ENCODE assay signal across 26 cellular contexts in genomic region chr6:138966870-138967269, GRCh38.
"Had no signal": no experiment of that assay in that cellular context is flagged by ENCODE, and none has a peak within 500 bp of the region (broad histone marks: within the 10 kb centered on the region; RNA-seq: fewer than 3 reads in every experiment).

No MANE protein-coding gene starts in this region.

- H3K27ac Mint-ChIP-seq: dendritic cell treated with granulocyte-macrophage colony-stimulating factor and Interleukin-4, amounts not matched to agents 40 ng/mL and 50 ng/mL, for 4 days; mesothelial cell of epicardium; neural progenitor cell; stimulated activated effector memory CD8-positive, alpha-beta T cell treated with anti-CD3 and anti-CD28 coated beads, Interleukin-12 subunit alpha, Interleukin-12 subunit beta, amount 100 ng/mL, for 72 hours had no signal

- H3K4me3 Mint-ChIP-seq: dendritic cell treated with granulocyte-macrophage colony-stimulating factor and Interleukin-4, amounts not matched to agents 40 ng/mL and 50 ng/mL, for 4 days; mesothelial cell of epicardium; naive B cell; natural killer cell treated with Interleukin-12 subunit alpha and Interleukin-12 subunit beta and Interleukin-15 and Interleukin-18, amount 100 ng/mL, for 72 hours; neural progenitor cell; stimulated activated effector memory CD8-positive, alpha-beta T cell treated with anti-CD3 and anti-CD28 coated beads, Interleukin-12 subunit alpha, Interleukin-12 subunit beta, amount 100 ng/mL, for 72 hours had no signal

- H3K27me3 ChIP-seq: esophagus muscularis mucosa, foreskin keratinocyte, gastroesophageal sphincter, heart left ventricle, hepatocyte, neural progenitor cell, right atrium auricular region, stomach, thyroid gland, vagina had no signal

- H3K9me3 ChIP-seq: esophagus muscularis mucosa, gastroesophageal sphincter, heart left ventricle, mucosa of descending colon, prostate gland, right atrium auricular region, stomach, thyroid gland, vagina had no signal

- H3K27ac ChIP-seq: esophagus muscularis mucosa, foreskin keratinocyte, gastroesophageal sphincter, heart left ventricle, hepatocyte, neural progenitor cell, prostate gland, right atrium auricular region, stomach, thyroid gland, vagina had no signal

- H3K9me3 Mint-ChIP-seq: dendritic cell treated with granulocyte-macrophage colony-stimulating factor and Interleukin-4, amounts not matched to agents 40 ng/mL and 50 ng/mL, for 4 days; mesothelial cell of epicardium; naive B cell; natural killer cell treated with Interleukin-12 subunit alpha and Interleukin-12 subunit beta and Interleukin-15 and Interleukin-18, amount 100 ng/mL, for 72 hours; neural progenitor cell; stimulated activated effector memory CD8-positive, alpha-beta T cell treated with anti-CD3 and anti-CD28 coated beads, Interleukin-12 subunit alpha, Interleukin-12 subunit beta, amount 100 ng/mL, for 72 hours had no signal

- H3K4me2 ChIP-seq: hepatocyte, neural progenitor cell had no signal

- DNase-seq: effector CD8-positive, alpha-beta T cell; foreskin keratinocyte; heart left ventricle; kidney; mesenchymal stem cell; mucosa of descending colon; naive B cell; stimulated activated CD4-positive, alpha-beta T cell treated with anti-CD3 and anti-CD28 coated beads, Interleukin-2, amount 100 ng/mL, for 24 hours; stimulated activated CD4-positive, alpha-beta T cell treated with anti-CD3 and anti-CD28 coated beads, Interleukin-4, amount 100 ng/mL, for 24 hours; stimulated activated naive CD4-positive, alpha-beta T cell treated with Interleukin-2 at 50 U/mL for 16 hours; stomach; thyroid gland; trophoblast cell had no signal

- H3K9ac ChIP-seq: neural progenitor cell had no signal

- H3K4me3 ChIP-seq: esophagus muscularis mucosa, gastroesophageal sphincter, heart left ventricle, hepatocyte, lung, mucosa of descending colon, neural progenitor cell, prostate gland, right atrium auricular region, stomach, thyroid gland, vagina had no signal

- H3K36me3 ChIP-seq: esophagus muscularis mucosa, gastroesophageal sphincter, heart left ventricle, neural progenitor cell, prostate gland, right atrium auricular region, stomach, thyroid gland, vagina had no signal

- H3K27me3 Mint-ChIP-seq: dendritic cell treated with granulocyte-macrophage colony-stimulating factor and Interleukin-4, amounts not matched to agents 40 ng/mL and 50 ng/mL, for 4 days; naive B cell; natural killer cell treated with Interleukin-12 subunit alpha and Interleukin-12 subunit beta and Interleukin-15 and Interleukin-18, amount 100 ng/mL, for 72 hours had no signal

- ATAC-seq: foreskin keratinocyte; gastroesophageal sphincter; heart left ventricle; mucosa of descending colon; natural killer cell treated with Interleukin-12 subunit alpha and Interleukin-12 subunit beta and Interleukin-15 and Interleukin-18, amount 100 ng/mL, for 72 hours; sciatic nerve; stimulated activated effector memory CD8-positive, alpha-beta T cell treated with anti-CD3 and anti-CD28 coated beads, Interleukin-12 subunit alpha, Interleukin-12 subunit beta, amount 100 ng/mL, for 72 hours had no signal

- H2AFZ ChIP-seq: hepatocyte, neural progenitor cell had no signal

- H3K36me3 Mint-ChIP-seq: mesothelial cell of epicardium; naive B cell; natural killer cell treated with Interleukin-12 subunit alpha and Interleukin-12 subunit beta and Interleukin-15 and Interleukin-18, amount 100 ng/mL, for 72 hours; stimulated activated effector memory CD8-positive, alpha-beta T cell treated with anti-CD3 and anti-CD28 coated beads, Interleukin-12 subunit alpha, Interleukin-12 subunit beta, amount 100 ng/mL, for 72 hours had no signal
